Comparison of ENCODE assay signal across 22 cellular contexts in genomic region chr7:29224726-29225125, GRCh38.
"Had no signal": no experiment of that assay in that cellular context is flagged by ENCODE, and none has a peak within 500 bp of the region (broad histone marks: within the 10 kb centered on the region; RNA-seq: fewer than 3 reads in every experiment).

No MANE protein-coding gene starts in this region.

- H3K4me3 ChIP-seq: coronary artery, ovary, psoas muscle, thoracic aorta, upper lobe of left lung had no signal

- H3K27ac ChIP-seq: brain microvascular endothelial cell, coronary artery, ovary, psoas muscle, thoracic aorta, upper lobe of left lung had no signal

- H3K27me3 Mint-ChIP-seq: activated B cell treated with CpG ODN at 0.5 μM for 24 hours; activated CD4-positive, alpha-beta memory T cell treated with anti-CD3 and anti-CD28 coated beads for 36 hours; activated CD8-positive, alpha-beta memory T cell treated with anti-CD3 and anti-CD28 coated beads, Interleukin-2, amount 10 ng/mL, durations not matched to agents 7 days and 5 days; activated T-helper 17 cell treated with anti-CD3 and anti-CD28 coated beads, Interleukin-2, amount 50 U/mL, for 72 hours; naive thymus-derived CD8-positive, alpha-beta T cell; stimulated activated memory B cell treated with anti-CD40 and anti-IgM and Interleukin-4, amounts not matched to agents 10 μg/mL and 1 μg/mL and 100 μg/mL, for 72 hours had no signal

- H3K36me3 ChIP-seq: brain microvascular endothelial cell, ovary, thoracic aorta, upper lobe of left lung had no signal

- H3K36me3 Mint-ChIP-seq: activated CD4-positive, alpha-beta memory T cell treated with anti-CD3 and anti-CD28 coated beads for 36 hours; activated CD8-positive, alpha-beta memory T cell treated with anti-CD3 and anti-CD28 coated beads, Interleukin-2, amount 10 ng/mL, durations not matched to agents 7 days and 5 days; activated naive CD8-positive, alpha-beta T cell treated with anti-CD3 and anti-CD28 coated beads for 36 hours; stimulated activated memory B cell treated with anti-CD40 and anti-IgM and Interleukin-4, amounts not matched to agents 10 μg/mL and 1 μg/mL and 100 μg/mL, for 72 hours had no signal

- H3K4me1 ChIP-seq: psoas muscle, upper lobe of left lung had no signal

- H3K9me3 ChIP-seq: ovary, psoas muscle, upper lobe of left lung had no signal

- ATAC-seq: activated CD8-positive, alpha-beta memory T cell treated with anti-CD3 and anti-CD28 coated beads, Interleukin-2, amount 10 ng/mL, durations not matched to agents 7 days and 5 days; activated T-helper 17 cell treated with anti-CD3 and anti-CD28 coated beads, Interleukin-2, amount 50 U/mL, for 72 hours; esophagus mucosa; left cardiac atrium; naive thymus-derived CD8-positive, alpha-beta T cell; psoas muscle; sciatic nerve; stimulated activated memory B cell treated with anti-CD40 and anti-IgM and Interleukin-4, amounts not matched to agents 10 μg/mL and 1 μg/mL and 100 μg/mL, for 72 hours had no signal

- H3K27me3 ChIP-seq: brain microvascular endothelial cell, ovary, upper lobe of left lung had no signal

- H3K4me3 Mint-ChIP-seq: activated B cell treated with CpG ODN at 0.5 μM for 24 hours; activated CD4-positive, alpha-beta memory T cell treated with anti-CD3 and anti-CD28 coated beads for 36 hours; activated CD8-positive, alpha-beta memory T cell treated with anti-CD3 and anti-CD28 coated beads, Interleukin-2, amount 10 ng/mL, durations not matched to agents 7 days and 5 days; activated naive CD8-positive, alpha-beta T cell treated with anti-CD3 and anti-CD28 coated beads for 36 hours; activated T-helper 17 cell treated with anti-CD3 and anti-CD28 coated beads, Interleukin-2, amount 50 U/mL, for 72 hours; naive thymus-derived CD8-positive, alpha-beta T cell; stimulated activated memory B cell treated with anti-CD40 and anti-IgM and Interleukin-4, amounts not matched to agents 10 μg/mL and 1 μg/mL and 100 μg/mL, for 72 hours had no signal

- DNase-seq: activated B cell treated with CpG ODN at 0.5 μM for 24 hours; activated CD4-positive, alpha-beta memory T cell treated with anti-CD3 and anti-CD28 coated beads for 36 hours; activated CD4-positive, alpha-beta T cell treated with anti-CD3 and anti-CD28 coated beads for 4 hours; activated CD8-positive, alpha-beta memory T cell treated with anti-CD3 and anti-CD28 coated beads, Interleukin-2, amount 10 ng/mL, durations not matched to agents 7 days and 5 days; activated naive CD4-positive, alpha-beta T cell; activated naive CD8-positive, alpha-beta T cell treated with anti-CD3 and anti-CD28 coated beads for 36 hours; activated T-cell treated with anti-CD3 and anti-CD28 coated beads, Interleukin-2, amount 50 U/mL, for 1 hour; amniotic stem cell; brain microvascular endothelial cell; left cardiac atrium; mesendoderm; naive thymus-derived CD8-positive, alpha-beta T cell; ovary; psoas muscle; stimulated activated CD4-positive, alpha-beta T cell treated with anti-CD3 and anti-CD28 coated beads, Interleukin-4, amount 100 ng/mL, for 4 hours; upper lobe of left lung had no signal

- H3K27ac Mint-ChIP-seq: activated B cell treated with CpG ODN at 0.5 μM for 24 hours; activated CD4-positive, alpha-beta memory T cell treated with anti-CD3 and anti-CD28 coated beads for 36 hours; activated CD8-positive, alpha-beta memory T cell treated with anti-CD3 and anti-CD28 coated beads, Interleukin-2, amount 10 ng/mL, durations not matched to agents 7 days and 5 days; activated naive CD8-positive, alpha-beta T cell treated with anti-CD3 and anti-CD28 coated beads for 36 hours; activated T-helper 17 cell treated with anti-CD3 and anti-CD28 coated beads, Interleukin-2, amount 50 U/mL, for 72 hours; naive thymus-derived CD8-positive, alpha-beta T cell; stimulated activated memory B cell treated with anti-CD40 and anti-IgM and Interleukin-4, amounts not matched to agents 10 μg/mL and 1 μg/mL and 100 μg/mL, for 72 hours had no signal

- H3K9me3 Mint-ChIP-seq: activated T-helper 17 cell treated with anti-CD3 and anti-CD28 coated beads, Interleukin-2, amount 50 U/mL, for 72 hours; stimulated activated memory B cell treated with anti-CD40 and anti-IgM and Interleukin-4, amounts not matched to agents 10 μg/mL and 1 μg/mL and 100 μg/mL, for 72 hours had no signal

- H3K4me1 Mint-ChIP-seq: activated B cell treated with CpG ODN at 0.5 μM for 24 hours; activated CD8-positive, alpha-beta memory T cell treated with anti-CD3 and anti-CD28 coated beads, Interleukin-2, amount 10 ng/mL, durations not matched to agents 7 days and 5 days; activated naive CD8-positive, alpha-beta T cell treated with anti-CD3 and anti-CD28 coated beads for 36 hours; activated T-helper 17 cell treated with anti-CD3 and anti-CD28 coated beads, Interleukin-2, amount 50 U/mL, for 72 hours; naive thymus-derived CD8-positive, alpha-beta T cell; stimulated activated memory B cell treated with anti-CD40 and anti-IgM and Interleukin-4, amounts not matched to agents 10 μg/mL and 1 μg/mL and 100 μg/mL, for 72 hours had no signal
